In the genomic region with DNA sequence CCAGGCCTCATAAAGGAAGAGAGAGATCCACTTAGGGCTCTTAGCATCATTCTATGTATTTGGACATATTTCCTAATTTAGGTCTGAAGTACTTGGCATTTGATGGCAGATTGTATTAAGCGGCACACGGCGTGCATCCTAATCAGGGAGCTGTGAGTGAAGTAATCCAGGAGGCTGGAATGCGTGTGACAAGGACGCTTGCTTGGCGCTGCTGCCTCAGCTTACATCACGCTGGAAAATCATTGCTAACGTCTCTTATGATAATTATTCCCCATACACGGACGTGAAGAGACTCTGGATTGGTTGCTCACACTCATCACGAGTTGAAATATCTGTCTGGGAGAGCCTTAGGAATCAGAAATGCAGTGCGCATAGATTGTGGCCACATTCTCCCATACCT, we compare ENCODE assay signal across 15 cellular contexts.
"Had no signal": no experiment of that assay in that cellular context is flagged by ENCODE, and none has a peak within 500 bp of the region (broad histone marks: within the 10 kb centered on the region; RNA-seq: fewer than 3 reads in every experiment).

No MANE protein-coding gene starts in this region.

- H3K9me3 ChIP-seq: gastroesophageal sphincter, tibial artery had no signal

- FAIRE-seq: kidney had no signal

- H3K27me3 ChIP-seq: gastroesophageal sphincter, tibial artery had no signal

- DNase-seq: activated B cell treated with CpG ODN at 0.5 μM for 24 hours; activated CD4-positive, alpha-beta T cell treated with anti-CD3 and anti-CD28 coated beads for 36 hours; activated CD4-positive, alpha-beta T cell treated with anti-CD3 and anti-CD28 coated beads, Interleukin-2, amount 50 U/mL, for 4 hours; activated CD8-positive, alpha-beta memory T cell treated with anti-CD3 and anti-CD28 coated beads, Interleukin-2, amount 50 U/mL, for 48 hours; activated naive CD4-positive, alpha-beta T cell treated with Interleukin-2 at 50 U/mL for 16 hours; activated T-cell treated with anti-CD3 and anti-CD28 coated beads, Interleukin-2, amount 50 U/mL, for 4 hours; amniotic stem cell; effector CD8-positive, alpha-beta T cell; erythroblast; kidney; naive thymus-derived CD8-positive, alpha-beta T cell; T1000 had no signal

- H3K4me3 ChIP-seq: gastroesophageal sphincter, tibial artery had no signal

- H3K27ac ChIP-seq: gastroesophageal sphincter, tibial artery had no signal

- ATAC-seq: activated CD4-positive, alpha-beta T cell treated with anti-CD3 and anti-CD28 coated beads for 36 hours; activated T-cell treated with anti-CD3 and anti-CD28 coated beads, Interleukin-2, amount 50 U/mL, for 4 hours; gastroesophageal sphincter; left lobe of liver; naive thymus-derived CD8-positive, alpha-beta T cell had no signal
